ENCODE assay signal across 2 cellular contexts in the genomic region with DNA sequence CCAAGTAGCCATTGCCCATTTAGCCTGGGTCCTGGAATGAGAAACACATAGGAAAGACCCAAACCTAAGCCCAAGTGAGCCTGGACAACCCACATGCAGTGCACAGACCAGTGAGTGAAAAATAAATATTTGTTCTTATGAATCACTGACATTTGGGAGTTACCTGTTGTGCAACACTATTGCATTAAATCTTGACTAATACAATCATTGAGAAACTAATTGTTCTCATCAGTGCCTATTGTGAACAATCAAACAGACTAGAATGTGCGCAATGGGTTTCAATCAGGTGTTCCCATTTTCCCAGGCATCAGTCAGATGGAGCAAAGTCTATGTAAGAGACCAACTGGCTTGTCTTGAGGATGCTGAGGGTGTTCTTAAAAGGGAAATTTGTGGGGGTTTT.
TF ChIP-seq lines count a peak whose summit lies in the region.

No MANE protein-coding gene starts in this region.

TF ChIP-seq in IMR-90, 13 proteins besides CTCF, POLR2A, EP300 and RAD21:
- TF ChIP-seq CEBPB (IDR thresholded peaks at IDR 0.05; ENCODE audit: low read depth, low read length) (peak; percentile 76), RFX5 (IDR thresholded peaks at IDR 0.05; ENCODE audit: low read depth, low read length) (no peak)

TF ChIP-seq in liver, 16 proteins besides CTCF, POLR2A, EP300 and RAD21:
- TF ChIP-seq, protein P1, sequence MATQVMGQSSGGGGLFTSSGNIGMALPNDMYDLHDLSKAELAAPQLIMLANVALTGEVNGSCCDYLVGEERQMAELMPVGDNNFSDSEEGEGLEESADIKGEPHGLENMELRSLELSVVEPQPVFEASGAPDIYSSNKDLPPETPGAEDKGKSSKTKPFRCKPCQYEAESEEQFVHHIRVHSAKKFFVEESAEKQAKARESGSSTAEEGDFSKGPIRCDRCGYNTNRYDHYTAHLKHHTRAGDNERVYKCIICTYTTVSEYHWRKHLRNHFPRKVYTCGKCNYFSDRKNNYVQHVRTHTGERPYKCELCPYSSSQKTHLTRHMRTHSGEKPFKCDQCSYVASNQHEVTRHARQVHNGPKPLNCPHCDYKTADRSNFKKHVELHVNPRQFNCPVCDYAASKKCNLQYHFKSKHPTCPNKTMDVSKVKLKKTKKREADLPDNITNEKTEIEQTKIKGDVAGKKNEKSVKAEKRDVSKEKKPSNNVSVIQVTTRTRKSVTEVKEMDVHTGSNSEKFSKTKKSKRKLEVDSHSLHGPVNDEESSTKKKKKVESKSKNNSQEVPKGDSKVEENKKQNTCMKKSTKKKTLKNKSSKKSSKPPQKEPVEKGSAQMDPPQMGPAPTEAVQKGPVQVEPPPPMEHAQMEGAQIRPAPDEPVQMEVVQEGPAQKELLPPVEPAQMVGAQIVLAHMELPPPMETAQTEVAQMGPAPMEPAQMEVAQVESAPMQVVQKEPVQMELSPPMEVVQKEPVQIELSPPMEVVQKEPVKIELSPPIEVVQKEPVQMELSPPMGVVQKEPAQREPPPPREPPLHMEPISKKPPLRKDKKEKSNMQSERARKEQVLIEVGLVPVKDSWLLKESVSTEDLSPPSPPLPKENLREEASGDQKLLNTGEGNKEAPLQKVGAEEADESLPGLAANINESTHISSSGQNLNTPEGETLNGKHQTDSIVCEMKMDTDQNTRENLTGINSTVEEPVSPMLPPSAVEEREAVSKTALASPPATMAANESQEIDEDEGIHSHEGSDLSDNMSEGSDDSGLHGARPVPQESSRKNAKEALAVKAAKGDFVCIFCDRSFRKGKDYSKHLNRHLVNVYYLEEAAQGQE (IDR thresholded peaks at IDR 0.05), result no peak
- TF ChIP-seq FOXA2 (IDR thresholded peaks at IDR 0.05) (peak; percentile 17), RXRA (IDR thresholded peaks at IDR 0.05) (peak in 1 of 2 donors; percentile 26), HNF4G (IDR thresholded peaks at IDR 0.05) (no peak), HNF4A (conservative IDR thresholded peaks at IDR 0.05) (peak in 1 of 2 donors; percentile 31), JUND (IDR thresholded peaks at IDR 0.05) (peak; percentile 49 to 57)
- TF ChIP-seq, protein P2, sequence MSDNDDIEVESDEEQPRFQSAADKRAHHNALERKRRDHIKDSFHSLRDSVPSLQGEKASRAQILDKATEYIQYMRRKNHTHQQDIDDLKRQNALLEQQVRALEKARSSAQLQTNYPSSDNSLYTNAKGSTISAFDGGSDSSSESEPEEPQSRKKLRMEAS (IDR thresholded peaks at IDR 0.05), result peak; percentile 17
